Comparison of ENCODE assay signal across 24 cellular contexts in the genomic region with DNA sequence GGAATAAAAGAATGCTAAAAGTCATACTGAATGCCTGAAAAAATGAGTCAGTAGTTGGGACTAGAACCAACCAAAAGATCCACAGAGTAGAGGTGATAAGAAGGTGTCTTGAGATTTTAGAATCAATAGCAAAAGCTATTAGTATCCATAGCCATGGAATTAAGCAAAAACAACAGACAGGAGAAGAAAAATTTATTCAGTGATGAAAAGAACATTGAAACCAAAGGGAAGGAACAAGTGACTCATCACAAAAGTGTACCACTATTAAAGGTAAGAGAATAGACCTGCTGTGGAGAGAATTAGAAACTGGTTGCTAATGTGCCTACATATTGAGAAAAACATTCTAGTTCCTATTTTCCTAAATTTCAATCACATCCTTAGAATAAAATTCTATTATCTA.
"Had no signal": no experiment of that assay in that cellular context is flagged by ENCODE, and none has a peak within 500 bp of the region (broad histone marks: within the 10 kb centered on the region; RNA-seq: fewer than 3 reads in every experiment).

No MANE protein-coding gene starts in this region.

- DNase-seq: activated CD4-positive, alpha-beta memory T cell treated with anti-CD3 and anti-CD28 coated beads, Interleukin-2, amount 10 ng/mL, durations not matched to agents 7 days and 5 days; activated CD4-positive, alpha-beta T cell treated with anti-CD3 and anti-CD28 coated beads for 48 hours; activated CD4-positive, CD25-positive, alpha-beta regulatory T cell; activated CD8-positive, alpha-beta memory T cell treated with anti-CD3 and anti-CD28 coated beads, Interleukin-2, amount 10 ng/mL, durations not matched to agents 7 days and 5 days; activated naive CD4-positive, alpha-beta T cell treated with Interleukin-2 at 50 U/mL for 16 hours; activated naive CD8-positive, alpha-beta T cell treated with anti-CD3 and anti-CD28 coated beads, Interleukin-2, amount 10 ng/mL, durations not matched to agents 7 days and 5 days; activated T-cell treated with anti-CD3 and anti-CD28 coated beads, Interleukin-2, amount 50 U/mL, for 1 hour; amygdala; cortex of kidney; effector CD4-positive, alpha-beta T cell; foreskin melanocyte; glutamatergic neuron; hypothalamus; kidney; left ventricle myocardium superior; occipital lobe; stimulated activated CD4-positive, alpha-beta T cell treated with anti-CD3 and anti-CD28 coated beads, Interleukin-2, amount 100 ng/mL, for 24 hours; stimulated activated naive CD8-positive, alpha-beta T cell treated with anti-CD3 and anti-CD28 coated beads, Interleukin-15, Interleukin-2, amounts not matched to agents 100 U/mL and 50 U/mL, for 24 hours; substantia nigra; T-helper 1 cell; T1000 had no signal

- ATAC-seq: activated CD8-positive, alpha-beta memory T cell treated with anti-CD3 and anti-CD28 coated beads, Interleukin-2, amount 10 ng/mL, durations not matched to agents 7 days and 5 days; activated T-helper 17 cell treated with anti-CD3 and anti-CD28 coated beads, Interleukin-2, amount 50 U/mL, for 72 hours; left ventricle myocardium superior; stimulated activated naive CD8-positive, alpha-beta T cell treated with anti-CD3 and anti-CD28 coated beads, Interleukin-15, Interleukin-2, amounts not matched to agents 100 U/mL and 50 U/mL, for 24 hours had no signal

- H3K4me1 ChIP-seq: right atrium auricular region, tibial nerve had no signal

- H3K27ac ChIP-seq: right atrium auricular region, tibial nerve had no signal

- H3K27me3 ChIP-seq: right atrium auricular region, tibial nerve had no signal

- H3K36me3 ChIP-seq: right atrium auricular region, tibial nerve had no signal

- H3K4me3 ChIP-seq: right atrium auricular region, tibial nerve had no signal
